8 cellular contexts compared by ENCODE assay signal in genomic region chr2:101307950-101308431, GRCh38. TPM values are rescaled to one million over a fixed set of nuclear protein-coding genes. Genes with fewer than 3 reads are reported as not detected.
DNase-seq lines count a peak whose midpoint lies in the region; ATAC-seq and TF ChIP-seq lines count a peak whose summit lies in the region.

No MANE protein-coding gene starts in this region.

- peak overlapping the region; percentile 95 for H3K9ac ChIP-seq in endocrine pancreas (ENCODE audit: control insufficient read depth, insufficient read depth, low read length)

- 1 to 2% methylated on average over 57 of the region's 57 CpGs for WGBS in aorta, 2 donors

- DNase-seq in WERI-Rb-1 (peak; percentile 25), aorta (peak; percentile 67 to 84)
- no peak for DNase-seq in activated CD4-positive, CD25-positive, alpha-beta regulatory T cell (lab: John Stamatoyannopoulos, UW)

- H3K36me3 ChIP-seq in WERI-Rb-1 (peaks cover 32% of the 10 kb centered on the region), endocrine pancreas (ENCODE audit: control insufficient read depth, insufficient read depth, low read length) (no peaks in the 10 kb centered on the region), muscle layer of duodenum (ENCODE audit: control insufficient read depth in 1 of 2, insufficient read depth in 2 of 2, low read length in 2 of 2) (no peaks in the 10 kb centered on the region), aorta (ENCODE audit: control insufficient read depth in 1 of 2, insufficient read depth in 2 of 2, low read length in 1 of 2) (no peaks in the 10 kb centered on the region)

- no peaks in the 10 kb centered on the region for H3K27me3 ChIP-seq in WERI-Rb-1 (ENCODE audit: insufficient read depth, low read depth, severe bottlenecking)
- H3K27me3 ChIP-seq in endocrine pancreas (ENCODE audit: control insufficient read depth, insufficient read depth, low read length): no peaks in the 10 kb centered on the region
- no peaks in the 10 kb centered on the region for H3K27me3 ChIP-seq in muscle layer of duodenum (ENCODE audit: low read depth, low read length)
- no peaks in the 10 kb centered on the region for H3K27me3 ChIP-seq in aorta (ENCODE audit: control insufficient read depth in 1 of 2, insufficient read depth in 2 of 2, low read length in 1 of 2)

- intact Hi-C loops in aorta (cut with DNase I): loop anchor here (1.0 to 2.0 kb wide), 2 partner anchors 55 to 56 kb away; partner anchors contain the start of gene CNOT11 (in 2 of the 2)

- TF ChIP-seq CTCF in 22Rv1 (IDR thresholded peaks at IDR 0.05) (no peak), WERI-Rb-1 (IDR thresholded peaks at IDR 0.05; ENCODE audit: low read depth, low read length) (no peak)

- peak overlapping the region; percentile 75 for H3K4me3 ChIP-seq in WERI-Rb-1 (ENCODE audit: low read depth, low read length)
- peak overlapping the region; percentile 85 for H3K4me3 ChIP-seq in endocrine pancreas (ENCODE audit: control insufficient read depth, insufficient read depth, low read length)
- peak overlapping the region; percentile 82 to 95 for H3K4me3 ChIP-seq in muscle layer of duodenum (ENCODE audit: low read depth in 1 of 2, low read length in 2 of 2)
- peak overlapping the region; percentile 56 to 80 for H3K4me3 ChIP-seq in aorta (ENCODE audit: low read length in 2 of 2)

- peak; percentile 0 for ATAC-seq in GM18870 (IDR thresholded peaks at IDR 0.05; ENCODE audit: unreplicated experiment)
- peak; percentile 18 for ATAC-seq in HG03196 (IDR thresholded peaks at IDR 0.05; ENCODE audit: unreplicated experiment)
- peak; percentile 39 for ATAC-seq in aorta (ENCODE audit: low FRiP score)

- H3K27ac ChIP-seq in 22Rv1 (peak overlapping the region; percentile 52), WERI-Rb-1 (peak overlapping the region; percentile 86), muscle layer of duodenum (ENCODE audit: low read length) (peak overlapping the region; percentile 81), aorta (ENCODE audit: low read depth in 1 of 2, low read length in 2 of 2) (peak overlapping the region; percentile 8 to 60)

- H3K9me3 ChIP-seq in WERI-Rb-1 (ENCODE audit: severe bottlenecking): no peaks in the 10 kb centered on the region
- H3K9me3 ChIP-seq in endocrine pancreas (ENCODE audit: control insufficient read depth, low read length): no peaks in the 10 kb centered on the region
- no peaks in the 10 kb centered on the region for H3K9me3 ChIP-seq in muscle layer of duodenum (ENCODE audit: control insufficient read depth in 1 of 2, low read length in 2 of 2)
- H3K9me3 ChIP-seq in aorta (ENCODE audit: control insufficient read depth, low read length): no peaks in the 10 kb centered on the region

- H3K4me1 ChIP-seq in endocrine pancreas (ENCODE audit: control insufficient read depth, insufficient read depth, low read length): no peaks in the 10 kb centered on the region
- H3K4me1 ChIP-seq in muscle layer of duodenum (ENCODE audit: control insufficient read depth in 1 of 2, insufficient read depth in 2 of 2, low read length in 2 of 2): peaks cover 14 to 24% of the 10 kb centered on the region in 2 donors
- peaks cover 0 to 3% of the 10 kb centered on the region in 2 donors for H3K4me1 ChIP-seq in aorta (ENCODE audit: control insufficient read depth in 1 of 2, insufficient read depth in 2 of 2, low read length in 2 of 2)

RNA-seq across cellular contexts. Expression of gene RNF149, which starts 0.5 kb away (rescaled TPM):
- total RNA-seq in aorta: 10 to 100 TPM; 71.6 to 92.1 TPM
- 10 to 100 TPM; 22.9 to 34.2 TPM for polyA plus RNA-seq in aorta

RNA-seq across cellular contexts. Expression of gene CNOT11, which starts 55.3 kb away (rescaled TPM):
- 10 to 100 TPM; 25.0 to 26.4 TPM for total RNA-seq in aorta
- polyA plus RNA-seq in aorta: 10 to 100 TPM; 12.8 to 15.9 TPM

Comparison
In these comparisons a context has a peak if more than half of its experiments do, and no peak if none do; other contexts are left out.
1. H3K27ac ChIP-seq: peak in every context shown above with its lines; median percentile 86 in WERI-Rb-1; 81 in muscle layer of duodenum; 52 in 22Rv1; 34 in aorta.
2. DNase-seq: peak in WERI-Rb-1 (single experiment) and aorta (2 of 2); none in activated CD4-positive, CD25-positive, alpha-beta regulatory T cell (0 of 4).
3. Peak in every context shown above with its lines, with median percentiles within 50 percentile points of each other: ATAC-seq and H3K4me3 ChIP-seq.